10 cellular contexts compared by ENCODE assay signal in the genomic region with DNA sequence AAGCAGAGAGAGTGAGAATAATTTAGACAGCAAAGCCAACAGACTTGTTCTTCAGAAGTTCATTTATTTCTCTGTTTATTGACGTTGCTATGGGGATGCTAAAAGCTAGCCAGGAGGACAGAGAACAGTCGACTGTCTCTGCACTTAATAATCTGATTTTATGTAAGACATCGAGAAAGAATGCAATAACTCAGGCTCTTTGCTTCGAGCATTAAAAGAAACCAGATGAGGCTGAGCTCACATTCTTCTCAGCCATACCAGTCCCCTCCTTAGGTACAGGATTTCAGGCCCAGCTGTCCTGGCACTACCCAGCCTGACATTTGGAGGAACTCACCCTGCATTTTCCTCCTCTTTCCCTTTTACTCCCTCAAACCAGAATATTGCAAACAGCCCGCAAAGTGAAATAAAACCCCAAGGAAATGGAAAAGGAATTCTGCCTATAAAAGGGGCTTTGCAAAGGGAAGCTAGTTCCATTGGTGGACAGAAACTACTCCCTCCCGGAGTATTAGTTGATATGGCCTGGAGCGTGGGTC. TPM values are rescaled to one million over a fixed set of nuclear protein-coding genes. Genes with fewer than 3 reads are reported as not detected.
A peak's percentile ranks its signal among the peaks of the same experiment; 100 is the strongest.
DNase-seq lines count a peak whose midpoint lies in the region; ATAC-seq, FAIRE-seq and TF ChIP-seq lines count a peak whose summit lies in the region.
"Had no signal": no experiment of that assay in that cellular context is flagged by ENCODE, and none has a peak within 500 bp of the region (broad histone marks: within the 10 kb centered on the region; RNA-seq: fewer than 3 reads in every experiment).

No MANE protein-coding gene starts in this region.

- ATAC-seq in HG02884 (IDR thresholded peaks at IDR 0.05; ENCODE audit: unreplicated experiment): no peak
- ATAC-seq: stimulated activated naive CD8-positive, alpha-beta T cell treated with anti-CD3 and anti-CD28 coated beads, Interleukin-15, Interleukin-2, amounts not matched to agents 100 U/mL and 50 U/mL, for 24 hours had no signal

- DNase-seq in NCI-H1436 (lab: John Stamatoyannopoulos, UW): peak; percentile 19
- no peak for DNase-seq in NCI-H1436 treated with DMSO at 0.1 percent for 48 hours (lab: John Stamatoyannopoulos, UW)
- DNase-seq in dedifferentiated amniotic fluid mesenchymal stem cell (ENCODE audit: extremely low spot score): peak; percentile 96
- DNase-seq in GM12892 (ENCODE audit: insufficient read length): no peak
- DNase-seq in islet precursor cell: no peak
- DNase-seq: activated naive CD8-positive, alpha-beta T cell treated with anti-CD3 and anti-CD28 coated beads for 36 hours; stimulated activated naive CD8-positive, alpha-beta T cell treated with anti-CD3 and anti-CD28 coated beads, Interleukin-15, Interleukin-2, amounts not matched to agents 100 U/mL and 50 U/mL, for 24 hours had no signal

- H3K9me3 ChIP-seq in mesodermal cell (ENCODE audit: control insufficient read depth, low read length): peaks cover 4% of the 10 kb centered on the region

- no peak for TF ChIP-seq POLR2A in GM12892 (IDR thresholded peaks at IDR 0.05; ENCODE audit: low read depth, low read length)

- H3K4me3 ChIP-seq in mesodermal cell (ENCODE audit: extremely low read depth, insufficient read depth, low read length, poor library complexity, severe bottlenecking) (no peak overlapping the region), urinary bladder (ENCODE audit: low read depth, low read length) (peak overlapping the region; percentile 24)

- H3K27ac ChIP-seq in mesodermal cell (ENCODE audit: low read depth, low read length, severe bottlenecking) (peak overlapping the region; percentile 58), urinary bladder (ENCODE audit: low read depth) (peak overlapping the region; percentile 76)

- no peak for FAIRE-seq in GM12892 (lab: Jason Lieb, UNC)

- H3K4me1 ChIP-seq in mesodermal cell (ENCODE audit: control insufficient read depth, insufficient read depth, low read length, poor library complexity, severe bottlenecking) (peaks cover 24% of the 10 kb centered on the region), urinary bladder (ENCODE audit: insufficient read depth) (no peaks in the 10 kb centered on the region)

- WGBS in mesodermal cell (ENCODE audit: insufficient coverage in 2 of 2), 2 experiments: 81 to 86% methylated on average over 6 of the region's 7 CpGs
- WGBS in urinary bladder: 11% methylated on average over 7 of the region's 7 CpGs

- H3K36me3 ChIP-seq in mesodermal cell (ENCODE audit: control insufficient read depth, insufficient read depth, low read length): no peaks in the 10 kb centered on the region
- no peaks in the 10 kb centered on the region for H3K36me3 ChIP-seq in urinary bladder (ENCODE audit: insufficient read depth)

RNA-seq across cellular contexts. Expression of a gene that starts 44.5 kb away (rescaled TPM):
- polyA plus RNA-seq in mesodermal cell (2013, experiment 1 of 2): 95.1 TPM
- 98.0 TPM for polyA plus RNA-seq in mesodermal cell (2013, experiment 2 of 2)
- 254 TPM for total RNA-seq in urinary bladder
- polyA plus RNA-seq in urinary bladder: 287 TPM
- polyA plus RNA-seq in GM12892 (2012; ENCODE audit: missing spikeins): 0.68 TPM

Comparison
In these comparisons a context has a peak if more than half of its experiments do, and no peak if none do; other contexts are left out.
1. DNase-seq: peak in NCI-H1436 (single experiment) and dedifferentiated amniotic fluid mesenchymal stem cell (single experiment); none in NCI-H1436 treated with DMSO at 0.1 percent for 48 hours (single experiment), GM12892 (single experiment) and islet precursor cell (single experiment).